28 cellular contexts compared by ENCODE assay signal in genomic region chr5:7787770-7788169, GRCh38.
DNase-seq lines count a peak whose midpoint lies in the region; TF ChIP-seq lines count a peak whose summit lies in the region.
"Had no signal": no experiment of that assay in that cellular context is flagged by ENCODE, and none has a peak within 500 bp of the region (broad histone marks: within the 10 kb centered on the region; RNA-seq: fewer than 3 reads in every experiment).

No MANE protein-coding gene starts in this region.

- TF ChIP-seq CTCF in HEK293 (tag by site-specific recombination; IDR thresholded peaks at IDR 0.05): no peak

- no peaks in the 10 kb centered on the region for H3K36me3 ChIP-seq in HEK293 (ENCODE audit: control insufficient read depth in 2 of 2, insufficient read depth in 1 of 2, low read length in 2 of 2)
- H3K36me3 ChIP-seq: BE2C; BLaER1; BLaER1 treated with 17β-estradiol and CSF1 and Interleukin-3, amounts not matched to agents 10 nM and 100 nM had no signal

- H3K4me3 ChIP-seq in HEK293 (ENCODE audit: low read depth, low read length): no peak overlapping the region
- H3K4me3 ChIP-seq: A549; BLaER1; BLaER1 treated with 17β-estradiol and CSF1 and Interleukin-3, amounts not matched to agents 10 nM and 100 nM had no signal

- CTCF ChIA-PET in HEK293 (lab: Yijun Ruan, JAX): no interaction called here

- no peak overlapping the region for H3K27ac ChIP-seq in HEK293 (ENCODE audit: extremely low read depth, low read depth, low read length)
- H3K27ac ChIP-seq in caudate nucleus (ENCODE audit: low read depth, low read length): peak overlapping the region; percentile 2
- H3K27ac ChIP-seq: 22Rv1; A549; BLaER1; BLaER1 treated with 17β-estradiol and CSF1 and Interleukin-3, amounts not matched to agents 10 nM and 100 nM; C4-2B had no signal

- POLR2A ChIA-PET in HEK293 (lab: Yijun Ruan, JAX): no interaction called here

- H3K9me3 ChIP-seq in HEK293 (ENCODE audit: control insufficient read depth, insufficient read depth, low read depth, low read length): no peaks in the 10 kb centered on the region
- H3K9me3 ChIP-seq: A549; BE2C; BLaER1; BLaER1 treated with 17β-estradiol and CSF1 and Interleukin-3, amounts not matched to agents 10 nM and 100 nM; Caco-2 had no signal

- no peak for DNase-seq in caudate nucleus (lab: John Stamatoyannopoulos, UW)
- no peak for DNase-seq in NCI-H82 (lab: John Stamatoyannopoulos, UW)
- DNase-seq in HK-2 (ENCODE audit: unreplicated experiment): no peak
- DNase-seq: 8988T; ACHN; AML-193; BE2C; Caco-2; Calu3; CD4-positive, alpha-beta memory T cell; CD4-positive, alpha-beta T cell; CD4-positive, CD25-positive, alpha-beta regulatory T cell; CD8-positive, alpha-beta memory T cell; CD8-positive, alpha-beta T cell; COR-L47; DMS 273 treated with DMSO at 0.1 percent for 48 hours; DMS153; DMS53; DMS79; DMS79 treated with DMSO at 0.1 percent for 48 hours; DND-41; EL had no signal

- no peaks in the 10 kb centered on the region for H3K4me1 ChIP-seq in HEK293 (ENCODE audit: control insufficient read depth, insufficient read depth, low read length)
- H3K4me1 ChIP-seq: A549; BE2C; BLaER1; BLaER1 treated with 17β-estradiol and CSF1 and Interleukin-3, amounts not matched to agents 10 nM and 100 nM; Caco-2 had no signal

TF ChIP-seq in HEK293, 187 proteins besides CTCF, POLR2A, EP300 and RAD21:
- TF ChIP-seq ZXDB (tag by site-specific recombination; IDR thresholded peaks at IDR 0.05) (no peak), ZNF362 (tag by site-specific recombination; IDR thresholded peaks at IDR 0.05) (no peak), SCRT2 (tag by site-specific recombination; IDR thresholded peaks at IDR 0.05) (peak; percentile 77), SCRT1 (tag by site-specific recombination; IDR thresholded peaks at IDR 0.05; ENCODE audit: borderline replicate concordance) (peak; percentile 53; the same call in 1 of the 2 replicates), ZNF580 (tag by site-specific recombination; IDR thresholded peaks at IDR 0.05) (no peak), ZBTB26 (tag by site-specific recombination; optimal IDR thresholded peaks at IDR 0.05) (no peak)
